In the genomic region with DNA sequence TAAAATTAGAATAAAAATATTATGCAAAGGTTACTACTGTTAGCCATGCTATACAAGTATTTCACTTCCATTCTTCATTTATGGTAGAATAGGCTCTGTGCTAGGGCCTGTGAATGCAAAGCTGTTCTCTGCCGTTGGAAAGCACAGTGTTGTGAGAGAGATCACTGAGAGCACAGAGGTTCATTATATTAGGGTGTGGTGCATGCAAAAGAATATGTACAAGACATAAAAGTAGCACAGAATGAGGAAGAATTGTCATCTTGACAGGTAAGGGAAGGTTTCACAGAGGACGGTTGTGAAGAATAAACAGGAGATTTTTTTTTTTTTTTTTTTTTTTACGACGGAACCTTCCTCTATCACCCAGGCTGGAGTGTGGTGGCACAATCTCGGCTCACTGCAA, we compare ENCODE assay signal across 20 cellular contexts. TPM values are rescaled to one million over a fixed set of nuclear protein-coding genes. Genes with fewer than 3 reads are reported as not detected.
A peak's percentile ranks its signal among the peaks of the same experiment; 100 is the strongest.
DNase-seq lines count a peak whose midpoint lies in the region; ATAC-seq and TF ChIP-seq lines count a peak whose summit lies in the region.
"Had no signal": no experiment of that assay in that cellular context is flagged by ENCODE, and none has a peak within 500 bp of the region (broad histone marks: within the 10 kb centered on the region; RNA-seq: fewer than 3 reads in every experiment).

No MANE protein-coding gene starts in this region.

- no peaks in the 10 kb centered on the region for H3K27me3 ChIP-seq in heart right ventricle
- H3K27me3 ChIP-seq: BLaER1 had no signal

- no peak overlapping the region for H3K4me3 ChIP-seq in heart right ventricle
- H3K4me3 ChIP-seq: BLaER1, GM12878, GM23248 had no signal

- H3K36me3 ChIP-seq in heart right ventricle, result no peaks in the 10 kb centered on the region
- H3K36me3 ChIP-seq: BLaER1 had no signal

- H3K4me1 ChIP-seq in heart right ventricle, result peaks cover 0 to 4% (median 0%) of the 10 kb centered on the region in 9 donors
- H3K4me1 ChIP-seq: BLaER1, Caco-2 had no signal

- peak; percentile 31 to 35 for DNase-seq in NCI-H526 (lab: John Stamatoyannopoulos, UW)
- no peak for DNase-seq in NCI-H526 treated with DMSO at 0.1 percent for 48 hours (lab: John Stamatoyannopoulos, UW)
- no peak for DNase-seq in heart right ventricle
- DNase-seq in Right ventricle myocardium inferior (ENCODE audit: missing footprints), result no peak
- no peak for DNase-seq in left colon
- no peak for DNase-seq in SHP77 (lab: John Stamatoyannopoulos, UW)
- DNase-seq: Caco-2; CD4-positive, CD25-positive, alpha-beta regulatory T cell; CD8-positive, alpha-beta T cell; DMS153; DMS79; EL; GDM1; GM23248; H7; HCEC 1CT had no signal

- H3K27ac ChIP-seq in heart right ventricle, result peak overlapping the region in 6 of 10 donors; percentile 36 to 67 (median 62)
- H3K27ac ChIP-seq: 22Rv1, BLaER1, C4-2B, GM23248 had no signal

- intact Hi-C loops in heart right ventricle (cut with DNase I) (no loop called here), Right ventricle myocardium inferior (cut with DNase I) (no loop called here), left colon (cut with DNase I, micrococcal nuclease) (no loop called here)

- no peak for TF ChIP-seq CTCF in heart right ventricle (IDR thresholded peaks at IDR 0.05)

- 69 to 87% methylated on average over 3 to 5 of the region's 5 CpGs for WGBS in heart right ventricle, 2 donors

- peak in 2 of 8 donors; percentile 37 to 49 for ATAC-seq in heart right ventricle
- no peak for ATAC-seq in Right ventricle myocardium inferior
- ATAC-seq in left colon, result peak; percentile 91
- ATAC-seq: CD8-positive, alpha-beta T cell; GM12878 had no signal

- H3K9me3 ChIP-seq in heart right ventricle, result peaks cover 0 to 11% (median 0%) of the 10 kb centered on the region in 11 donors
- H3K9me3 ChIP-seq: BLaER1, Caco-2 had no signal

RNA-seq across cellular contexts. Expression of a gene that starts 25.2 kb away (rescaled TPM):
- 100 to 1,000 TPM in 2 of 10 donors, 10 to 100 TPM in 8; 65.6 to 118 (median 89.0) TPM for total RNA-seq in heart right ventricle
- polyA plus RNA-seq in heart right ventricle, result 10 to 100 TPM in 1 of 2 donors, 1 to 10 TPM in 1; 9.7 to 17.1 TPM
- total RNA-seq in Right ventricle myocardium inferior, result 57.8 TPM
- total RNA-seq in left colon, result 100 to 1,000 TPM; 100 to 113 TPM

Comparison
In these comparisons a context has a peak if more than half of its experiments do, and no peak if none do; other contexts are left out.
1. DNase-seq: peak in NCI-H526 (2 of 2); none in NCI-H526 treated with DMSO at 0.1 percent for 48 hours (single experiment), heart right ventricle (0 of 2), Right ventricle myocardium inferior (single experiment), left colon (0 of 2) and SHP77 (0 of 2).